ENCODE assay signal across 1 cellular context in genomic region chr4:57077550-57078311, GRCh38.
TF ChIP-seq lines count a peak whose summit lies in the region.

No MANE protein-coding gene starts in this region.

TF ChIP-seq in HepG2, 621 proteins besides CTCF, POLR2A, EP300 and RAD21 (continued from another document):
- TF ChIP-seq, protein P1, sequence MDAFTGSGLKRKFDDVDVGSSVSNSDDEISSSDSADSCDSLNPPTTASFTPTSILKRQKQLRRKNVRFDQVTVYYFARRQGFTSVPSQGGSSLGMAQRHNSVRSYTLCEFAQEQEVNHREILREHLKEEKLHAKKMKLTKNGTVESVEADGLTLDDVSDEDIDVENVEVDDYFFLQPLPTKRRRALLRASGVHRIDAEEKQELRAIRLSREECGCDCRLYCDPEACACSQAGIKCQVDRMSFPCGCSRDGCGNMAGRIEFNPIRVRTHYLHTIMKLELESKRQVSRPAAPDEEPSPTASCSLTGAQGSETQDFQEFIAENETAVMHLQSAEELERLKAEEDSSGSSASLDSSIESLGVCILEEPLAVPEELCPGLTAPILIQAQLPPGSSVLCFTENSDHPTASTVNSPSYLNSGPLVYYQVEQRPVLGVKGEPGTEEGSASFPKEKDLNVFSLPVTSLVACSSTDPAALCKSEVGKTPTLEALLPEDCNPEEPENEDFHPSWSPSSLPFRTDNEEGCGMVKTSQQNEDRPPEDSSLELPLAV (CRISPR knock-in tag; conservative IDR thresholded peaks at IDR 0.05; ENCODE audit: low read depth) = no peak
- TF ChIP-seq NFE2L2 (IDR thresholded peaks at IDR 0.05; ENCODE audit: low read length) = 0 out of 2 replicates have a peak, but pooled peaks have one; percentile 13
